ENCODE assay signal across 16 cellular contexts in genomic region chr2:113996826-113997599, GRCh38.
"Had no signal": no experiment of that assay in that cellular context is flagged by ENCODE, and none has a peak within 500 bp of the region (broad histone marks: within the 10 kb centered on the region; RNA-seq: fewer than 3 reads in every experiment).

No MANE protein-coding gene starts in this region.

- H3K4me1 ChIP-seq: adrenal gland, suprapubic skin had no signal

- H3K4me3 ChIP-seq: adrenal gland, cardiac muscle cell, dorsolateral prefrontal cortex, suprapubic skin had no signal

- DNase-seq: activated CD4-positive, alpha-beta T cell treated with anti-CD3 and anti-CD28 coated beads, Interleukin-2, amount 50 U/mL, for 48 hours; activated CD8-positive, alpha-beta memory T cell treated with anti-CD3 and anti-CD28 coated beads, Interleukin-2, amount 10 ng/mL, durations not matched to agents 7 days and 5 days; activated effector memory CD4-positive, alpha-beta T cell treated with Interleukin-2 at 50 U/mL for 16 hours; activated naive CD4-positive, alpha-beta T cell treated with anti-CD3 and anti-CD28 coated beads, Interleukin-2, amount 50 U/mL, for 16 hours; activated T-cell treated with anti-CD3 and anti-CD28 coated beads, Interleukin-2, amount 50 U/mL, for 1 hour; adrenal gland; dorsolateral prefrontal cortex; endodermal cell; midbrain; stimulated activated CD4-positive, alpha-beta T cell treated with anti-CD3 and anti-CD28 coated beads, Interleukin-4, amount 100 ng/mL, for 24 hours; stimulated activated naive CD4-positive, alpha-beta T cell treated with Interleukin-2 at 50 U/mL for 16 hours; WERI-Rb-1 had no signal

- H3K4me3 Mint-ChIP-seq: activated CD8-positive, alpha-beta memory T cell treated with anti-CD3 and anti-CD28 coated beads, Interleukin-2, amount 10 ng/mL, durations not matched to agents 7 days and 5 days; endodermal cell; type B pancreatic cell had no signal

- H3K27me3 ChIP-seq: adrenal gland, cardiac muscle cell, dorsolateral prefrontal cortex, suprapubic skin had no signal

- H3K36me3 ChIP-seq: adrenal gland, cardiac muscle cell, suprapubic skin, WERI-Rb-1 had no signal

- H3K4me1 Mint-ChIP-seq: endodermal cell had no signal

- H3K9me3 Mint-ChIP-seq: endodermal cell, type B pancreatic cell had no signal

- H3K27me3 Mint-ChIP-seq: activated CD8-positive, alpha-beta memory T cell treated with anti-CD3 and anti-CD28 coated beads, Interleukin-2, amount 10 ng/mL, durations not matched to agents 7 days and 5 days had no signal

- H3K27ac ChIP-seq: adrenal gland, cardiac muscle cell, dorsolateral prefrontal cortex, suprapubic skin, WERI-Rb-1 had no signal

- H3K27ac Mint-ChIP-seq: activated CD8-positive, alpha-beta memory T cell treated with anti-CD3 and anti-CD28 coated beads, Interleukin-2, amount 10 ng/mL, durations not matched to agents 7 days and 5 days; endodermal cell; type B pancreatic cell had no signal

- H3K9me3 ChIP-seq: adrenal gland, suprapubic skin had no signal

- ATAC-seq: activated CD8-positive, alpha-beta memory T cell treated with anti-CD3 and anti-CD28 coated beads, Interleukin-2, amount 10 ng/mL, durations not matched to agents 7 days and 5 days; left lobe of liver had no signal

- H3K36me3 Mint-ChIP-seq: activated CD8-positive, alpha-beta memory T cell treated with anti-CD3 and anti-CD28 coated beads, Interleukin-2, amount 10 ng/mL, durations not matched to agents 7 days and 5 days; type B pancreatic cell had no signal
